ENCODE assay signal across 9 cellular contexts in genomic region chr10:29648114-29648982, GRCh38. TPM values are rescaled to one million over a fixed set of nuclear protein-coding genes. Genes with fewer than 3 reads are reported as not detected.
DNase-seq lines count a peak whose midpoint lies in the region; ATAC-seq and TF ChIP-seq lines count a peak whose summit lies in the region.
"Had no signal": no experiment of that assay in that cellular context is flagged by ENCODE, and none has a peak within 500 bp of the region (broad histone marks: within the 10 kb centered on the region; RNA-seq: fewer than 3 reads in every experiment).

No MANE protein-coding gene starts in this region.

- peak overlapping the region; percentile 81 for H3K4me3 Mint-ChIP-seq in activated naive CD4-positive, alpha-beta T cell treated with anti-CD3 and anti-CD28 coated beads, Interleukin-2, amount 50 U/mL, for 24 hours
- peak overlapping the region; percentile 68 for H3K4me3 Mint-ChIP-seq in stimulated activated naive CD8-positive, alpha-beta T cell treated with anti-CD3 and anti-CD28 coated beads, Interleukin-15, Interleukin-2, amounts not matched to agents 100 ng/mL and 50 ng/mL, for 24 hours

- DNase-seq in PC-3, result no peak
- DNase-seq in left lobe of liver (ENCODE audit: low spot score), result peak; percentile 53
- no peak for DNase-seq in SHP77 (lab: John Stamatoyannopoulos, UW)
- DNase-seq in D341Med (ENCODE audit: low spot score), result no peak
- DNase-seq: dorsolateral prefrontal cortex had no signal

- no peaks in the 10 kb centered on the region for H3K9me3 ChIP-seq in PC-3 (ENCODE audit: low read length)

- H3K27me3 ChIP-seq in PC-3 (ENCODE audit: low read length), result no peaks in the 10 kb centered on the region
- H3K27me3 ChIP-seq: dorsolateral prefrontal cortex had no signal

- no peaks in the 10 kb centered on the region for H3K9me3 Mint-ChIP-seq in activated naive CD4-positive, alpha-beta T cell treated with anti-CD3 and anti-CD28 coated beads, Interleukin-2, amount 50 U/mL, for 24 hours
- H3K9me3 Mint-ChIP-seq in stimulated activated naive CD8-positive, alpha-beta T cell treated with anti-CD3 and anti-CD28 coated beads, Interleukin-15, Interleukin-2, amounts not matched to agents 100 ng/mL and 50 ng/mL, for 24 hours, result no peaks in the 10 kb centered on the region

- no peaks in the 10 kb centered on the region for H3F3A ChIP-seq in PC-3 (ENCODE audit: low read length, unreplicated experiment)

- POLR2A ChIA-PET in PC-3 (lab: Charles Lee; ENCODE audit: unreplicated experiment), result no interaction called here

- peaks cover 37% of the 10 kb centered on the region for H3K4me1 ChIP-seq in PC-3 (ENCODE audit: insufficient read depth, low read length)

- H3K4me2 ChIP-seq in PC-3 (ENCODE audit: low read length), result no peak overlapping the region

- no peak overlapping the region for H3K9ac ChIP-seq in PC-3 (ENCODE audit: low read length)

- ATAC-seq in PC-3 (no peak), left lobe of liver (peak; percentile 90), GM21786 (IDR thresholded peaks at IDR 0.05; ENCODE audit: unreplicated experiment) (no peak), GM19455 (IDR thresholded peaks at IDR 0.05; ENCODE audit: unreplicated experiment) (no peak)

- CTCF ChIA-PET in PC-3 (lab: Charles Lee), result no interaction called here

- intact Hi-C loops in PC-3 (cut with micrococcal nuclease), result no loop called here

- peaks cover 13% of the 10 kb centered on the region for H3K36me3 Mint-ChIP-seq in activated naive CD4-positive, alpha-beta T cell treated with anti-CD3 and anti-CD28 coated beads, Interleukin-2, amount 50 U/mL, for 24 hours
- peaks cover 18% of the 10 kb centered on the region for H3K36me3 Mint-ChIP-seq in stimulated activated naive CD8-positive, alpha-beta T cell treated with anti-CD3 and anti-CD28 coated beads, Interleukin-15, Interleukin-2, amounts not matched to agents 100 ng/mL and 50 ng/mL, for 24 hours (ENCODE audit: low read depth)

- no peak overlapping the region for H3K4me3 ChIP-seq in PC-3 (ENCODE audit: low read length)
- H3K4me3 ChIP-seq: dorsolateral prefrontal cortex had no signal

- no peaks in the 10 kb centered on the region for H3K27me3 Mint-ChIP-seq in activated naive CD4-positive, alpha-beta T cell treated with anti-CD3 and anti-CD28 coated beads, Interleukin-2, amount 50 U/mL, for 24 hours
- H3K27me3 Mint-ChIP-seq in stimulated activated naive CD8-positive, alpha-beta T cell treated with anti-CD3 and anti-CD28 coated beads, Interleukin-15, Interleukin-2, amounts not matched to agents 100 ng/mL and 50 ng/mL, for 24 hours, result peaks cover 3% of the 10 kb centered on the region

- H3K36me3 ChIP-seq in PC-3 (ENCODE audit: low read depth, low read length), result no peaks in the 10 kb centered on the region; the same call in 1 of the 2 replicates

- H3K9me2 ChIP-seq in PC-3 (replicated peaks; ENCODE audit: low read length), result no peaks in the 10 kb centered on the region

- no peaks in the 10 kb centered on the region for H4K20me1 ChIP-seq in PC-3 (ENCODE audit: low read length)

- no TSS peak for BruUV-seq in PC-3 (replicated peaks; lab: Mats Ljungman, UMichigan)

- H3K4me1 Mint-ChIP-seq in activated naive CD4-positive, alpha-beta T cell treated with anti-CD3 and anti-CD28 coated beads, Interleukin-2, amount 50 U/mL, for 24 hours, result peaks cover 66% of the 10 kb centered on the region
- H3K4me1 Mint-ChIP-seq in stimulated activated naive CD8-positive, alpha-beta T cell treated with anti-CD3 and anti-CD28 coated beads, Interleukin-15, Interleukin-2, amounts not matched to agents 100 ng/mL and 50 ng/mL, for 24 hours (ENCODE audit: low read depth), result peaks cover 49% of the 10 kb centered on the region

- H3K27ac ChIP-seq in PC-3 (ENCODE audit: low read length), result peak overlapping the region; percentile 25

- no peak overlapping the region for H2AFZ ChIP-seq in PC-3 (ENCODE audit: low read length)

- peaks cover 36% of the 10 kb centered on the region for H3K79me2 ChIP-seq in PC-3 (ENCODE audit: low read length)

- H3K27ac Mint-ChIP-seq in activated naive CD4-positive, alpha-beta T cell treated with anti-CD3 and anti-CD28 coated beads, Interleukin-2, amount 50 U/mL, for 24 hours, result peak overlapping the region; percentile 76
- H3K27ac Mint-ChIP-seq in stimulated activated naive CD8-positive, alpha-beta T cell treated with anti-CD3 and anti-CD28 coated beads, Interleukin-15, Interleukin-2, amounts not matched to agents 100 ng/mL and 50 ng/mL, for 24 hours, result peak overlapping the region; percentile 77

- TF ChIP-seq CTCF in PC-3 (conservative IDR thresholded peaks at IDR 0.05; ENCODE audit: low read depth, low read length), result no peak

RNA-seq across cellular contexts. Expression of gene SVIL, which starts 13.6 kb away (rescaled TPM):
- total RNA-seq in PC-3 (2014; rRNA removed) (19.2 and 27.2 TPM in 2 replicates), left lobe of liver (16.2 TPM)
